ENCODE assay signal across 16 cellular contexts in genomic region chr7:151375530-151376217, GRCh38. TPM values are rescaled to one million over a fixed set of nuclear protein-coding genes. Genes with fewer than 3 reads are reported as not detected.
"Had no signal": no experiment of that assay in that cellular context is flagged by ENCODE, and none has a peak within 500 bp of the region (broad histone marks: within the 10 kb centered on the region; RNA-seq: fewer than 3 reads in every experiment).

No MANE protein-coding gene starts in this region.

- H3K27me3 ChIP-seq: breast epithelium, ovary, SJSA1, tibial nerve had no signal

- H3K27ac Mint-ChIP-seq: activated naive CD8-positive, alpha-beta T cell treated with anti-CD3 and anti-CD28 coated beads, Interleukin-2, amount 10 ng/mL, durations not matched to agents 7 days and 5 days had no signal

- H3K9me3 ChIP-seq: breast epithelium, esophagus squamous epithelium, mucosa of descending colon, ovary, SJSA1, tibial nerve had no signal

- ATAC-seq: left cardiac atrium, mucosa of descending colon had no signal

- H3K36me3 ChIP-seq: breast epithelium, ovary had no signal

- H3K27me3 Mint-ChIP-seq: activated naive CD8-positive, alpha-beta T cell treated with anti-CD3 and anti-CD28 coated beads, Interleukin-2, amount 10 ng/mL, durations not matched to agents 7 days and 5 days had no signal

- DNase-seq: activated CD4-positive, alpha-beta T cell treated with anti-CD3 and anti-CD28 coated beads for 4 hours; activated CD8-positive, alpha-beta memory T cell treated with anti-CD3 and anti-CD28 coated beads for 24 hours; activated effector memory CD4-positive, alpha-beta T cell treated with anti-CD3 and anti-CD28 coated beads, Interleukin-2, amount 50 U/mL, for 16 hours; activated naive CD8-positive, alpha-beta T cell treated with anti-CD3 and anti-CD28 coated beads, Interleukin-2, amount 10 ng/mL, durations not matched to agents 7 days and 5 days; esophagus squamous epithelium; foreskin fibroblast; left cardiac atrium; stimulated activated CD4-positive, alpha-beta T cell treated with anti-CD3 and anti-CD28 coated beads, Interleukin-4, amount 100 ng/mL, for 4 hours had no signal

- H3K4me1 ChIP-seq: breast epithelium, SJSA1, tibial nerve had no signal

- H3K4me3 Mint-ChIP-seq: activated naive CD8-positive, alpha-beta T cell treated with anti-CD3 and anti-CD28 coated beads, Interleukin-2, amount 10 ng/mL, durations not matched to agents 7 days and 5 days; nephron had no signal

- H3K4me3 ChIP-seq: breast epithelium, esophagus squamous epithelium, mucosa of descending colon, ovary, SJSA1, tibial nerve had no signal

- H3K27ac ChIP-seq: breast epithelium, esophagus squamous epithelium, ovary, SJSA1, tibial nerve, VCaP had no signal

- H3K9me3 Mint-ChIP-seq: activated naive CD8-positive, alpha-beta T cell treated with anti-CD3 and anti-CD28 coated beads, Interleukin-2, amount 10 ng/mL, durations not matched to agents 7 days and 5 days; nephron had no signal

RNA-seq across cellular contexts. Expression of gene WDR86, which starts 34.2 kb away (rescaled TPM):
- total RNA-seq: lung microvascular endothelial cell had no signal
